Comparison of ENCODE assay signal across 8 cellular contexts in the genomic region with DNA sequence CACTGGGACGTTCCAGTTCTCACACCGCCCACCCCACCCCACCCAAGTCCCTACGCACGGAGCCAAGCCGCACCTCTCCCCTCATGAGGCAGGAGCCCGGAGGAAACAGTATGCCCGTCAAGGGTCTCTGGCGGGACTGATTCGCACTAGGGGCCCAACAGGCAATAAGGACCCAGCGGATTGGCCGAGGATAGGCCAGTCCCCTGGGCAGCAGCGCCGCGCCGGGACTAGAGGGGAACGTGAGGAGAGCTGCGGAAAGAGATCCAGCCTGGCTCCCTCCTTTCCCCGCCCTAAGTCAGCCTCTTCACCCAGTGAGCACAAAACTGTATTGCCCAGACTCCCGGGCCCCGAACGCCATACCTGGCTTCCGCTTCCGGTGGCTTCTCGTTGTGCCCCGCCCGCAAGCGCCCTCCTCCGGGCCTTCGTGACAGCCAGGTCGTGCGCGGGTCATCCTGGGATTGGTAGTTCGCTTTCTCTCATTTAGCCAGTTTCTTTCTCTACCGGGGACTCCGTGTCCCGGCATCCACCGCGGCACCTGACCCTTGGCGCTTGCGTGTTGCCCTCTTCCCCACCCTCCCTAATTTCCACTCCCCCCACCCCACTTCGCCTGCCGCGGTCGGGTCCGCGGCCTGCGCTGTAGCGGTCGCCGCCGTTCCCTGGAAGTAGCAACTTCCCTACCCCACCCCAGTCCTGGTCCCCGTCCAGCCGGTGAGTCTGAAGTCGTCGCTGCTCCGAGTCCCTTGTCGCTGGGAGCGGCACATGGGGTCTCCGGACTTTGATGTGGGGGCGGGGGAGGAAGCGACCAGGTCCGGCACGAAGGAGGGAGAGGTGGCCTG. TPM values are rescaled to one million over a fixed set of nuclear protein-coding genes. Genes with fewer than 3 reads are reported as not detected.
DNase-seq lines count a peak whose midpoint lies in the region; ATAC-seq and TF ChIP-seq lines count a peak whose summit lies in the region.

TSS of gene CSNK2B (plus strand) at position 580 of the 836 bp plus-strand sequence. CDS start 752 bp downstream, outside the sequence.

- H3K27ac Mint-ChIP-seq in activated naive CD8-positive, alpha-beta T cell: peak within 1 kb of the TSS; percentile 97
- peak within 1 kb of the TSS; percentile 99 for H3K27ac Mint-ChIP-seq in glutamatergic neuron (ENCODE audit: unreplicated experiment)

- 0% methylated on average over 57 to 63 of the region's 63 CpGs for WGBS in ovary, 3 donors
- WGBS in thyroid gland, 2 donors: 1% methylated on average over 45 to 50 of the region's 63 CpGs

- H3K4me1 Mint-ChIP-seq in activated naive CD8-positive, alpha-beta T cell (ENCODE audit: low read depth): peaks cover 60% of the 10 kb centered on the region
- H3K4me1 Mint-ChIP-seq in glutamatergic neuron (ENCODE audit: low read depth, unreplicated experiment): peaks cover 19% of the 10 kb centered on the region

- TF ChIP-seq POLR2A in ovary (IDR thresholded peaks at IDR 0.05) (peak; percentile 84), thyroid gland (IDR thresholded peaks at IDR 0.05) (peak; percentile 53 to 81)

- H3K9me3 Mint-ChIP-seq in activated naive CD8-positive, alpha-beta T cell (ENCODE audit: low read depth): no peaks in the 10 kb centered on the region
- peaks cover 11% of the 10 kb centered on the region for H3K9me3 Mint-ChIP-seq in glutamatergic neuron (ENCODE audit: unreplicated experiment)

- ATAC-seq in HG02623 (IDR thresholded peaks at IDR 0.05; ENCODE audit: unreplicated experiment): peak; percentile 83

- DNase-seq in GM10266 (ENCODE audit: extremely low spot score) (peak; percentile 95), NCI-H1105 (lab: John Stamatoyannopoulos, UW) (peak; percentile 96), SKM-1 treated with dmso at 0.1 percent for 144 hours (lab: John Stamatoyannopoulos, UW; ENCODE audit: unreplicated experiment) (peak; percentile 99), glutamatergic neuron (peak; percentile 97), ovary (peak; percentile 97 to 99 (median 98)), thyroid gland (peak; percentile 99)

- H3K36me3 Mint-ChIP-seq in activated naive CD8-positive, alpha-beta T cell: peaks cover 16% of the 10 kb centered on the region
- no peaks in the 10 kb centered on the region for H3K36me3 Mint-ChIP-seq in glutamatergic neuron (ENCODE audit: unreplicated experiment)

- peak; percentile 62 for TF ChIP-seq EP300 in ovary (IDR thresholded peaks at IDR 0.05)

- intact Hi-C loops in ovary (cut with DNase I) (loop anchor here in 1 of 4 donors (5.0 kb wide), 2 partner anchors 62 to 167 kb away; partner anchors contain the start of gene DDAH2), thyroid gland (cut with DNase I) (no loop called here)

- no peaks in the 10 kb centered on the region for H3K27me3 ChIP-seq in ovary
- no peaks in the 10 kb centered on the region for H3K27me3 ChIP-seq in thyroid gland

- H3K9me3 ChIP-seq in ovary: no peaks in the 10 kb centered on the region
- H3K9me3 ChIP-seq in thyroid gland: no peaks in the 10 kb centered on the region

- no peak for TF ChIP-seq CTCF in GM10266 (IDR thresholded peaks at IDR 0.05; ENCODE audit: control insufficient read depth, insufficient read depth, low read depth, missing control alignments)
- TF ChIP-seq CTCF in glutamatergic neuron (IDR thresholded peaks at IDR 0.05; ENCODE audit: partially characterized antibody, unreplicated experiment): no peak
- peak in 1 of 3 donors; percentile 24 for TF ChIP-seq CTCF in ovary (IDR thresholded peaks at IDR 0.05)
- no peak for TF ChIP-seq CTCF in thyroid gland (IDR thresholded peaks at IDR 0.05)

- H3K4me3 Mint-ChIP-seq in activated naive CD8-positive, alpha-beta T cell: peak within 1 kb of the TSS; percentile 93
- peak within 1 kb of the TSS; percentile 97 for H3K4me3 Mint-ChIP-seq in glutamatergic neuron (ENCODE audit: unreplicated experiment)

- H3K4me1 ChIP-seq in ovary (ENCODE audit: insufficient read depth): peaks cover 17% of the 10 kb centered on the region
- peaks cover 29 to 31% of the 10 kb centered on the region in 2 donors for H3K4me1 ChIP-seq in thyroid gland

- H3K27ac ChIP-seq in ovary (peak within 1 kb of the TSS; percentile 85 to 90), thyroid gland (peak within 1 kb of the TSS; percentile 78 to 92 (median 91))

- H3K27me3 Mint-ChIP-seq in activated naive CD8-positive, alpha-beta T cell: no peaks in the 10 kb centered on the region
- peaks cover 15% of the 10 kb centered on the region for H3K27me3 Mint-ChIP-seq in glutamatergic neuron (ENCODE audit: unreplicated experiment)

- H3K4me3 ChIP-seq in ovary (peak within 1 kb of the TSS; percentile 78), thyroid gland (replicated peaks in 1 of 3) (peak within 1 kb of the TSS; percentile 86 to 99 (median 94))

- no peaks in the 10 kb centered on the region for H3K36me3 ChIP-seq in ovary
- peaks cover 35 to 44% of the 10 kb centered on the region in 2 donors for H3K36me3 ChIP-seq in thyroid gland

RNA-seq across cellular contexts. Expression of gene CSNK2B, which starts in this region (rescaled TPM):
- total RNA-seq in glutamatergic neuron (ENCODE audit: unreplicated experiment) (214 TPM), ovary (100 to 1,000 TPM; 120 to 258 (median 139) TPM), thyroid gland (100 to 1,000 TPM; 181 to 264 (median 206) TPM)
- 100 to 1,000 TPM; 186 to 240 TPM for polyA plus RNA-seq in ovary

Comparison
In these comparisons a context has a peak if more than half of its experiments do, and no peak if none do; other contexts are left out.
1. Peak in every context shown above with its lines: DNase-seq, ATAC-seq, H3K4me3 ChIP-seq and H3K27ac ChIP-seq.